ENCODE assay signal across 23 cellular contexts in the genomic region with DNA sequence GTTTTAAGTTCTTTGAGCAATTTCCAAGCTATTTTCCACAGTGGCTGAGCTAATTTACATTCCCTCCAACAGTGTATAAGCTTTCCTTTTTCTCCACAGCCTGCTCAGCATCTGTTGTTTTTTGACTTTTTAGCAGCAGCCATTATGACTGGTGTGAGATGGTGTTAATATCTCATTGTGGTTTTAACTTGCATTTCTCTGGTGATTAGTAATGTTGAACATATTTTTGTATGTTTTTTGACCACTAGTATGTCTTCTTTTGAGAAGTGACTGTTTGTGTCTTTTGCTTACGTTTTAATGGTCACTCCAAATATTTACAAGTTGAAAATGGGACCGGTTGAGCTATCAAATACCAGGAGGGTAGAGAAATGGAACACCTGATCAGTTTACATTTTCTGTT. TPM values are rescaled to one million over a fixed set of nuclear protein-coding genes. Genes with fewer than 3 reads are reported as not detected.
DNase-seq lines count a peak whose midpoint lies in the region; ATAC-seq, FAIRE-seq and TF ChIP-seq lines count a peak whose summit lies in the region.
"Had no signal": no experiment of that assay in that cellular context is flagged by ENCODE, and none has a peak within 500 bp of the region (broad histone marks: within the 10 kb centered on the region; RNA-seq: fewer than 3 reads in every experiment).

No MANE protein-coding gene starts in this region.

- H3K4me2 ChIP-seq in astrocyte (ENCODE audit: low read length): no peak overlapping the region
- H3K4me2 ChIP-seq: KMS-11 had no signal

- peaks cover 17% of the 10 kb centered on the region for H3K4me1 Mint-ChIP-seq in astrocyte (ENCODE audit: low read depth, unreplicated experiment)
- H3K4me1 Mint-ChIP-seq: CD4-positive, CD25-positive, alpha-beta regulatory T cell had no signal

- no peak for TF ChIP-seq CTCF in astrocyte (IDR thresholded peaks at IDR 0.05; ENCODE audit: insufficient read depth, low read depth, low read length)

- H3K27me3 ChIP-seq in astrocyte (ENCODE audit: insufficient read depth, low read length): no peaks in the 10 kb centered on the region
- H3K27me3 ChIP-seq: MG63 had no signal

- no peaks in the 10 kb centered on the region for H3K9me3 ChIP-seq in astrocyte (ENCODE audit: insufficient read depth, low read depth, low read length)
- H3K9me3 ChIP-seq: MG63 had no signal

- DNase-seq in H4 (ENCODE audit: low spot score): peak; percentile 16
- DNase-seq in astrocyte (ENCODE audit: low read depth): peak; percentile 82
- DNase-seq in fibroblast of peridontal ligament (ENCODE audit: extremely low read depth): peak; percentile 34
- no peak for DNase-seq in NCI-H1436 (lab: John Stamatoyannopoulos, UW)
- DNase-seq in NCI-H1694 treated with DMSO at 0.1 percent for 48 hours (lab: John Stamatoyannopoulos, UW): no peak
- DNase-seq in epidermal melanocyte (ENCODE audit: insufficient read length, low spot score): no peak
- DNase-seq: ACHN; Calu3; CD4-positive, CD25-positive, alpha-beta regulatory T cell; DMS79; GDM1; MG63; NCI-H1092 treated with DMSO at 0.1 percent for 48 hours; NCI-H187 treated with DMSO at 0.1 percent for 48 hours; NCI-H2171 treated with DMSO at 0.1 percent for 48 hours; NCI-H446 treated with DMSO at 0.1 percent for 48 hours; NCI-H748 treated with DMSO at 0.1 percent for 48 hours; SHP77 treated with DMSO at 0.1 percent for 48 hours had no signal

- peaks cover 3% of the 10 kb centered on the region for H3K9me3 Mint-ChIP-seq in astrocyte (ENCODE audit: unreplicated experiment)

- no peak overlapping the region for H3K27ac ChIP-seq in astrocyte (ENCODE audit: low read depth, low read length)
- H3K27ac ChIP-seq: KMS-11 had no signal

- H3K79me2 ChIP-seq in astrocyte (ENCODE audit: insufficient read depth, low read length): no peaks in the 10 kb centered on the region

- H3K4me1 ChIP-seq in astrocyte (ENCODE audit: insufficient read depth, low read length): no peaks in the 10 kb centered on the region

- no peak overlapping the region for H2AFZ ChIP-seq in astrocyte (ENCODE audit: low read depth, low read length)

- peaks cover 1% of the 10 kb centered on the region for H3K36me3 Mint-ChIP-seq in astrocyte (ENCODE audit: low read depth, unreplicated experiment)
- H3K36me3 Mint-ChIP-seq: CD4-positive, CD25-positive, alpha-beta regulatory T cell had no signal

- ATAC-seq in HG02938 (IDR thresholded peaks at IDR 0.05; ENCODE audit: unreplicated experiment): no peak
- ATAC-seq: GM12878, HepG2 had no signal

- no peak overlapping the region for H3K4me3 ChIP-seq in astrocyte (ENCODE audit: insufficient read depth, low read depth, low read length)
- H3K4me3 ChIP-seq: GM12878, MG63 had no signal

- H3K27ac Mint-ChIP-seq in astrocyte (ENCODE audit: unreplicated experiment): no peak overlapping the region
- H3K27ac Mint-ChIP-seq: B cell; CD4-positive, CD25-positive, alpha-beta regulatory T cell had no signal

- no peaks in the 10 kb centered on the region for H4K20me1 ChIP-seq in astrocyte (ENCODE audit: insufficient read depth, low read length)

- no peak overlapping the region for H3K4me3 Mint-ChIP-seq in astrocyte (ENCODE audit: unreplicated experiment)
- H3K4me3 Mint-ChIP-seq: B cell; CD4-positive, CD25-positive, alpha-beta regulatory T cell had no signal

- peaks cover 4% of the 10 kb centered on the region for H3K27me3 Mint-ChIP-seq in astrocyte (ENCODE audit: low read depth, unreplicated experiment)

- FAIRE-seq in astrocyte (lab: Jason Lieb, UNC): no peak
- FAIRE-seq: GM12878, HepG2 had no signal

- no peak overlapping the region for H3K9ac ChIP-seq in astrocyte (ENCODE audit: low read length)
- H3K9ac ChIP-seq: KMS-11 had no signal

- no peaks in the 10 kb centered on the region for H3K36me3 ChIP-seq in astrocyte (ENCODE audit: insufficient read depth, low read length)
- H3K36me3 ChIP-seq: MG63 had no signal

RNA-seq across cellular contexts. Expression of gene GNG11, which starts 20.4 kb away (rescaled TPM):
- total RNA-seq in H4 (2014; rRNA removed; shearing (Covaris generic)): 57.1 and 58.5 TPM in 2 replicates
- 7.7 and 8.8 TPM in 2 replicates for total RNA-seq in astrocyte
- total RNA-seq: HepG2 had no signal

RNA-seq across cellular contexts. Expression of gene GNGT1, which starts 35.6 kb away (rescaled TPM):
- not detected in 2 replicates for total RNA-seq in H4 (2014; rRNA removed; shearing (Covaris generic))
- not detected in 2 replicates for total RNA-seq in astrocyte
- total RNA-seq: B cell; Calu3; CD4-positive, CD25-positive, alpha-beta regulatory T cell; GM12878; HepG2 had no signal

RNA-seq across cellular contexts. Expression of gene TFPI2, which starts 51.4 kb away (rescaled TPM):
- 16.0 and 18.0 TPM in 2 replicates for total RNA-seq in H4 (2014; rRNA removed; shearing (Covaris generic))
- total RNA-seq in astrocyte: 66.2 and 74.8 TPM in 2 replicates

Comparison
In these comparisons a context has a peak if more than half of its experiments do, and no peak if none do; other contexts are left out.
1. DNase-seq: peak in H4 (single experiment), astrocyte (single experiment) and fibroblast of peridontal ligament (single experiment); none in NCI-H1436 (single experiment), NCI-H1694 treated with DMSO at 0.1 percent for 48 hours (single experiment) and epidermal melanocyte (single experiment).